Comparison of ENCODE assay signal across 8 cellular contexts in genomic region chr12:6946033-6946919, GRCh38. TPM values are rescaled to one million over a fixed set of nuclear protein-coding genes. Genes with fewer than 3 reads are reported as not detected.
DNase-seq lines count a peak whose midpoint lies in the region; ATAC-seq, FAIRE-seq and TF ChIP-seq lines count a peak whose summit lies in the region.

No MANE protein-coding gene starts in this region.

- H4K20me1 ChIP-seq in K562 (replicated peaks; ENCODE audit: control insufficient read depth, insufficient read depth, low read length), result no peaks in the 10 kb centered on the region

- H3K9ac ChIP-seq in NT2/D1 (ENCODE audit: insufficient read length, low read depth), result peak overlapping the region; percentile 100
- H3K9ac ChIP-seq in K562 (ENCODE audit: insufficient read depth in 1 of 2, low read depth in 2 of 2, low read length in 2 of 2), result peak overlapping the region; percentile 16 to 87; a peak in 3 of 4 replicates

- H3K9me3 ChIP-seq in NT2/D1 (ENCODE audit: insufficient read depth, low read length) (no peaks in the 10 kb centered on the region), K562 (replicated peaks; ENCODE audit: control insufficient read depth, insufficient read depth, low read depth, low read length) (no peaks in the 10 kb centered on the region), left lung (no peaks in the 10 kb centered on the region), stomach (no peaks in the 10 kb centered on the region)

- no peak for TF ChIP-seq CTCF in GM12865 (IDR thresholded peaks at IDR 0.05; ENCODE audit: insufficient read depth, low read depth, low read length, missing control alignments)
- no peak for TF ChIP-seq CTCF in K562 (IDR thresholded peaks at IDR 0.05 in 2 of 3, conservative IDR thresholded peaks at IDR 0.05 in 1 of 3; ENCODE audit: insufficient read depth in 2 of 3, low read depth in 1 of 3, low read length in 3 of 3)
- TF ChIP-seq CTCF in left lung (IDR thresholded peaks at IDR 0.05), result no peak
- TF ChIP-seq CTCF in stomach (IDR thresholded peaks at IDR 0.05), result peak in 2 of 7 experiments; percentile 9 to 45

- in situ Hi-C loops in K562 (cut with MboI), result no loop called here

- H3K9me1 ChIP-seq in K562 (ENCODE audit: control insufficient read depth, insufficient read depth, low read length), result no peaks in the 10 kb centered on the region

- FAIRE-seq in K562 (lab: Jason Lieb, UNC), result peak; percentile 88

- H3K4me3 ChIP-seq in GM12865 (ENCODE audit: low read depth, low read length) (peak overlapping the region; percentile 72), NT2/D1 (ENCODE audit: insufficient read length, low read depth) (peak overlapping the region; percentile 52), K562 (peak overlapping the region; percentile 13; the same call in 1 of the 2 replicates), left lung (peak overlapping the region; percentile 25 to 39), stomach (peak overlapping the region; percentile 33 to 64 (median 42))

- BruUV-seq in K562 (replicated peaks; lab: Mats Ljungman, UMichigan), result no TSS peak

- DNase-seq in GM12865 (ENCODE audit: low read depth) (peak; percentile 93), NT2/D1 (ENCODE audit: low read depth, low spot score) (peak; percentile 95), K562 (ENCODE audit: extremely low read depth in 1 of 4, low spot score in 3 of 4) (peak; percentile 62 to 87 (median 73)), left lung (peak; percentile 92 to 96), stomach (peak; percentile 97), GM19238 (ENCODE audit: insufficient read length, low spot score) (no peak), midbrain (lab: John Stamatoyannopoulos, UW) (no peak)

- ATAC-seq in HG03354 (IDR thresholded peaks at IDR 0.05; ENCODE audit: poor library complexity, severe bottlenecking, unreplicated experiment) (peak; percentile 22), K562 (peak; percentile 65), left lung (peak; percentile 79)

- TF ChIP-seq EP300 in K562 (IDR thresholded peaks at IDR 0.05; ENCODE audit: low read length), result no peak
- no peak for TF ChIP-seq EP300 in stomach (IDR thresholded peaks at IDR 0.05)

- no peaks in the 10 kb centered on the region for H3K27me3 ChIP-seq in NT2/D1 (ENCODE audit: insufficient read depth, insufficient read length)
- H3K27me3 ChIP-seq in K562 (ENCODE audit: control insufficient read depth in 2 of 2, insufficient read depth in 2 of 2, low read length in 2 of 2), result no peaks in the 10 kb centered on the region
- H3K27me3 ChIP-seq in left lung, result no peaks in the 10 kb centered on the region
- no peaks in the 10 kb centered on the region for H3K27me3 ChIP-seq in stomach

- CTCF ChIA-PET in K562 (lab: Yijun Ruan, JAX; ENCODE audit: low intra/inter-chr PET ratio), result interaction anchor here (1.2 kb wide), 1 partner anchor 19 kb away, joined by 4 read pairs; no protein-coding TSS in a partner anchor

- H3K27ac ChIP-seq in K562 (ENCODE audit: extremely low read depth, low read depth, low read length) (peak overlapping the region; percentile 50; the same call in 2 of the 3 replicates), left lung (peak overlapping the region; percentile 76 to 82), stomach (peak overlapping the region; percentile 90 to 99 (median 97))

- POLR2A ChIA-PET in K562 (lab: Yijun Ruan, JAX), result interaction anchor here (0.5 to 6.3 kb wide), 13 partner anchors 13 to 301 kb away, joined by 3 to 98 read pairs (median 4); partner anchors contain the start of gene ATN1

- H3K36me3 ChIP-seq in NT2/D1 (ENCODE audit: insufficient read depth, insufficient read length, low read length) (peaks cover 33% of the 10 kb centered on the region), K562 (ENCODE audit: control insufficient read depth, insufficient read depth, low read length) (peaks cover 10% of the 10 kb centered on the region; the same call in 1 of the 3 replicates), left lung (peaks cover 0 to 11% of the 10 kb centered on the region in 2 donors), stomach (peaks cover 6 to 17% (median 15%) of the 10 kb centered on the region in 4 donors)

- H3K4me2 ChIP-seq in K562 (ENCODE audit: insufficient read depth, low read length), result peak overlapping the region; percentile 94

- H2AFZ ChIP-seq in K562 (ENCODE audit: low read depth, low read length), result peak overlapping the region; percentile 35

- peaks cover 13% of the 10 kb centered on the region for H3K79me2 ChIP-seq in K562 (ENCODE audit: control insufficient read depth, insufficient read depth, low read length)

- intact Hi-C loops in K562 (cut with micrococcal nuclease) (loop anchor here (1.0 kb wide), 1 partner anchor 14 kb away; no protein-coding TSS in a partner anchor), left lung (cut with DNase I) (no loop called here), stomach (cut with DNase I; ENCODE audit: low total_unique reads) (loop anchor here (10.0 kb wide), 1 partner anchor 169 kb away; no protein-coding TSS in a partner anchor)

- TF ChIP-seq RAD21 in K562 (CRISPR knock-in tag; conservative IDR thresholded peaks at IDR 0.05 in 1 of 2, IDR thresholded peaks at IDR 0.05 in 1 of 2), result no peak

- TF ChIP-seq POLR2A in K562 (conservative IDR thresholded peaks at IDR 0.05), result no peak
- peak in 2 of 4 donors; percentile 69 to 70 for TF ChIP-seq POLR2A in stomach (IDR thresholded peaks at IDR 0.05)

- 9% methylated on average over 6 of the region's 32 CpGs for WGBS in K562 (ENCODE audit: insufficient coverage, low coverage, missing lambda C conversion rate)
- WGBS in stomach, 5 donors, result 6 to 21% (median 13%) methylated on average over 30 to 32 of the region's 32 CpGs

- H3K4me1 ChIP-seq in NT2/D1 (ENCODE audit: insufficient read depth, insufficient read length) (peaks cover 25% of the 10 kb centered on the region), K562 (replicated peaks in 1 of 2; ENCODE audit: control insufficient read depth in 2 of 2, insufficient read depth in 2 of 2, low read length in 2 of 2) (peaks cover 13 to 54% of the 10 kb centered on the region in 2 experiments), left lung (peaks cover 12 to 81% of the 10 kb centered on the region in 2 donors), stomach (peaks cover 27 to 82% (median 52%) of the 10 kb centered on the region in 4 donors)

RNA-seq across cellular contexts. Expression of gene C12orf57, which starts 2.5 kb away (rescaled TPM):
- 30.7 and 66.4 TPM in 2 replicates for total RNA-seq in K562 (2011; cell fraction: chromatin; rRNA removed; ENCODE audit: low replicate concordance)
- 89.2 and 92.8 TPM in 2 replicates for total RNA-seq in K562 (2011; cell fraction: nucleolus; rRNA removed)
- 81.8 and 119 TPM in 2 replicates for total RNA-seq in K562 (2011; cell fraction: nucleoplasm; rRNA removed)
- total RNA-seq in K562 (2014; rRNA removed) (131 and 140 TPM in 2 replicates), K562 (2014; rRNA removed; fragmentation: Illumina TruSeq; extraction: Trizol) (22.9 and 26.7 TPM in 2 replicates), K562 (2015; rRNA removed; fragmentation: Illumina TruSeq; extraction: Trizol) (113 and 115 TPM in 2 replicates), K562 (2021) (104 and 113 TPM in 2 replicates), left lung (100 to 1,000 TPM; 159 to 194 TPM), stomach (100 to 1,000 TPM; 155 to 453 (median 306) TPM)
- polyA plus RNA-seq in K562 (2011; rRNA removed) (190 and 317 TPM in 2 replicates), K562 (2014; fragmentation: Illumina TruSeq; extraction: Trizol) (41.5 and 120 TPM in 2 replicates), K562 (2014; fragmentation: Nextera tagmentation; extraction: Ambion mirVana) (100 to 1,000 TPM in 1 of 2 experiments, 10 to 100 TPM in 1; 64.2 to 107 TPM), K562 (2014; rRNA removed) (188 and 191 TPM in 2 replicates), stomach (100 to 1,000 TPM; 418 to 621 (median 443) TPM)
- 504 and 556 TPM in 2 replicates for polyA plus RNA-seq in K562 (2011; cell fraction: cytosol; rRNA removed)
- 180 and 275 TPM in 2 replicates for polyA plus RNA-seq in K562 (2011; cell fraction: nucleus; rRNA removed)
- polyA plus RNA-seq in K562 (2012), result 150 and 417 TPM in 2 replicates
- 37.7 TPM in 2 replicates for polyA minus RNA-seq in K562 (2011; rRNA and poly(A)+ RNA removed)
- 34.5 and 61.2 TPM in 2 replicates for polyA minus RNA-seq in K562 (2011; cell fraction: cytosol; rRNA and poly(A)+ RNA removed)
- polyA minus RNA-seq in K562 (2011; cell fraction: nucleus; rRNA and poly(A)+ RNA removed), result 33.4 and 59.2 TPM in 2 replicates

RNA-seq across cellular contexts. Expression of gene RNU7-1, which starts 2.7 kb away (rescaled TPM):
- not detected in 2 replicates for total RNA-seq in K562 (2011; cell fraction: chromatin; rRNA removed; ENCODE audit: low replicate concordance)
- total RNA-seq in K562 (2011; cell fraction: nucleolus; rRNA removed), result not detected in 2 replicates
- not detected in 2 replicates for total RNA-seq in K562 (2011; cell fraction: nucleoplasm; rRNA removed)
- total RNA-seq in K562 (2014; rRNA removed) (not detected in 2 replicates), K562 (2014; rRNA removed; fragmentation: Illumina TruSeq; extraction: Trizol) (not detected in 2 replicates), K562 (2015; rRNA removed; fragmentation: Illumina TruSeq; extraction: Trizol) (not detected in 2 replicates), K562 (2021) (not detected in 2 replicates), left lung (not detected), stomach (not detected)
- polyA plus RNA-seq in K562 (2011; rRNA removed) (not detected in 2 replicates), K562 (2014; fragmentation: Illumina TruSeq; extraction: Trizol) (not detected in 2 replicates), K562 (2014; fragmentation: Nextera tagmentation; extraction: Ambion mirVana) (not detected), K562 (2014; rRNA removed) (not detected in 2 replicates), stomach (not detected)
- polyA plus RNA-seq in K562 (2011; cell fraction: cytosol; rRNA removed), result not detected in 2 replicates
- not detected in 2 replicates for polyA plus RNA-seq in K562 (2011; cell fraction: nucleus; rRNA removed)
- not detected in 2 replicates for polyA plus RNA-seq in K562 (2012)
- polyA minus RNA-seq in K562 (2011; rRNA and poly(A)+ RNA removed), result not detected in 2 replicates
- not detected in 2 replicates for polyA minus RNA-seq in K562 (2011; cell fraction: cytosol; rRNA and poly(A)+ RNA removed)
- polyA minus RNA-seq in K562 (2011; cell fraction: nucleus; rRNA and poly(A)+ RNA removed), result not detected in 2 replicates

RNA-seq across cellular contexts. Expression of gene PTPN6, which starts 4.9 kb away (rescaled TPM):
- 2.3 and 4.5 TPM in 2 replicates for total RNA-seq in K562 (2011; cell fraction: chromatin; rRNA removed; ENCODE audit: low replicate concordance)
- total RNA-seq in K562 (2011; cell fraction: nucleolus; rRNA removed), result 3.3 and 4.3 TPM in 2 replicates
- 2.6 and 2.8 TPM in 2 replicates for total RNA-seq in K562 (2011; cell fraction: nucleoplasm; rRNA removed)
- total RNA-seq in K562 (2014; rRNA removed), result 5.1 and 7.3 TPM in 2 replicates
- total RNA-seq in K562 (2014; rRNA removed; fragmentation: Illumina TruSeq; extraction: Trizol), result 1.5 and 1.6 TPM in 2 replicates
- 2.7 and 4.4 TPM in 2 replicates for total RNA-seq in K562 (2015; rRNA removed; fragmentation: Illumina TruSeq; extraction: Trizol)
- total RNA-seq in K562 (2021), result 4.1 and 6.4 TPM in 2 replicates
- 3.9 and 7.5 TPM in 2 replicates for polyA plus RNA-seq in K562 (2011; rRNA removed)
- polyA plus RNA-seq in K562 (2011; cell fraction: cytosol; rRNA removed), result 5.1 and 8.7 TPM in 2 replicates
- polyA plus RNA-seq in K562 (2011; cell fraction: nucleus; rRNA removed), result 8.0 and 10.0 TPM in 2 replicates
- 6.6 and 9.3 TPM in 2 replicates for polyA plus RNA-seq in K562 (2012)
- 5.1 and 5.6 TPM in 2 replicates for polyA plus RNA-seq in K562 (2014; fragmentation: Illumina TruSeq; extraction: Trizol)
- polyA plus RNA-seq in K562 (2014; fragmentation: Nextera tagmentation; extraction: Ambion mirVana), result 1 to 10 TPM; 2.0 to 3.0 TPM
- polyA plus RNA-seq in K562 (2014; rRNA removed), result 4.4 and 4.7 TPM in 2 replicates
- 2.0 and 5.6 TPM in 2 replicates for polyA minus RNA-seq in K562 (2011; rRNA and poly(A)+ RNA removed)
- 1.6 and 10.2 TPM in 2 replicates for polyA minus RNA-seq in K562 (2011; cell fraction: cytosol; rRNA and poly(A)+ RNA removed)
- polyA minus RNA-seq in K562 (2011; cell fraction: nucleus; rRNA and poly(A)+ RNA removed), result 2.0 and 5.2 TPM in 2 replicates
- 100 to 1,000 TPM in 1 of 2 donors, 10 to 100 TPM in 1; 74.6 to 145 TPM for total RNA-seq in left lung
- total RNA-seq in stomach, result 10 to 100 TPM; 11.2 to 36.6 (median 28.0) TPM
- polyA plus RNA-seq in stomach, result 10 to 100 TPM; 40.6 to 51.2 (median 41.2) TPM

RNA-seq across cellular contexts. Expression of gene ATN1, which starts 18.5 kb away (rescaled TPM):
- total RNA-seq in K562 (2011; cell fraction: chromatin; rRNA removed; ENCODE audit: low replicate concordance), result 40.4 and 80.7 TPM in 2 replicates
- 33.9 and 34.2 TPM in 2 replicates for total RNA-seq in K562 (2011; cell fraction: nucleolus; rRNA removed)
- total RNA-seq in K562 (2011; cell fraction: nucleoplasm; rRNA removed), result 35.9 and 45.9 TPM in 2 replicates
- total RNA-seq in K562 (2014; rRNA removed) (3.9 and 6.6 TPM in 2 replicates), K562 (2014; rRNA removed; fragmentation: Illumina TruSeq; extraction: Trizol) (1.1 and 1.3 TPM in 2 replicates), K562 (2015; rRNA removed; fragmentation: Illumina TruSeq; extraction: Trizol) (2.6 and 3.4 TPM in 2 replicates), K562 (2021) (40.5 and 49.8 TPM in 2 replicates), left lung (100 to 1,000 TPM in 1 of 2 donors, 10 to 100 TPM in 1; 96.9 to 107 TPM), stomach (100 to 1,000 TPM in 3 of 5 donors, 10 to 100 TPM in 2; 23.3 to 694 (median 291) TPM)
- polyA plus RNA-seq in K562 (2011; rRNA removed) (2.7 and 8.6 TPM in 2 replicates), K562 (2014; fragmentation: Illumina TruSeq; extraction: Trizol) (31.0 and 37.6 TPM in 2 replicates), K562 (2014; fragmentation: Nextera tagmentation; extraction: Ambion mirVana) (under 1 TPM; 0.15 to 0.20 TPM), K562 (2014; rRNA removed) (21.8 and 28.6 TPM in 2 replicates), stomach (10 to 100 TPM; 44.4 to 57.4 (median 48.8) TPM)
- polyA plus RNA-seq in K562 (2011; cell fraction: cytosol; rRNA removed), result 4.1 and 7.5 TPM in 2 replicates
- polyA plus RNA-seq in K562 (2011; cell fraction: nucleus; rRNA removed), result 33.6 and 70.0 TPM in 2 replicates
- polyA plus RNA-seq in K562 (2012), result 32.7 and 40.7 TPM in 2 replicates
- polyA minus RNA-seq in K562 (2011; rRNA and poly(A)+ RNA removed), result 1.1 and 1.6 TPM in 2 replicates
- polyA minus RNA-seq in K562 (2011; cell fraction: cytosol; rRNA and poly(A)+ RNA removed), result 13.8 and 27.9 TPM in 2 replicates
- 7.9 and 9.2 TPM in 2 replicates for polyA minus RNA-seq in K562 (2011; cell fraction: nucleus; rRNA and poly(A)+ RNA removed)

RNA-seq across cellular contexts. Expression of gene PHB2, which starts 24.2 kb away (rescaled TPM):
- total RNA-seq in K562 (2011; cell fraction: chromatin; rRNA removed; ENCODE audit: low replicate concordance), result 114 and 294 TPM in 2 replicates
- 282 and 350 TPM in 2 replicates for total RNA-seq in K562 (2011; cell fraction: nucleolus; rRNA removed)
- total RNA-seq in K562 (2011; cell fraction: nucleoplasm; rRNA removed), result 189 and 209 TPM in 2 replicates
- total RNA-seq in K562 (2014; rRNA removed) (445 and 447 TPM in 2 replicates), K562 (2014; rRNA removed; fragmentation: Illumina TruSeq; extraction: Trizol) (245 and 293 TPM in 2 replicates), K562 (2015; rRNA removed; fragmentation: Illumina TruSeq; extraction: Trizol) (333 and 335 TPM in 2 replicates), K562 (2021) (345 and 377 TPM in 2 replicates), left lung (100 to 1,000 TPM; 113 to 142 TPM), stomach (100 to 1,000 TPM in 4 of 5 donors, 10 to 100 TPM in 1; 49.2 to 441 (median 150) TPM)
- polyA plus RNA-seq in K562 (2011; rRNA removed) (437 and 459 TPM in 2 replicates), K562 (2014; fragmentation: Illumina TruSeq; extraction: Trizol) (428 and 468 TPM in 2 replicates), K562 (2014; fragmentation: Nextera tagmentation; extraction: Ambion mirVana) (100 to 1,000 TPM in 1 of 2 experiments, 10 to 100 TPM in 1; 73.6 to 123 TPM), K562 (2014; rRNA removed) (449 and 464 TPM in 2 replicates), stomach (100 to 1,000 TPM; 150 to 179 (median 154) TPM)
- 556 and 694 TPM in 2 replicates for polyA plus RNA-seq in K562 (2011; cell fraction: cytosol; rRNA removed)
- 446 and 452 TPM in 2 replicates for polyA plus RNA-seq in K562 (2011; cell fraction: nucleus; rRNA removed)
- 284 and 340 TPM in 2 replicates for polyA plus RNA-seq in K562 (2012)
- polyA minus RNA-seq in K562 (2011; rRNA and poly(A)+ RNA removed), result 158 and 180 TPM in 2 replicates
- polyA minus RNA-seq in K562 (2011; cell fraction: cytosol; rRNA and poly(A)+ RNA removed), result 115 and 128 TPM in 2 replicates
- 169 and 221 TPM in 2 replicates for polyA minus RNA-seq in K562 (2011; cell fraction: nucleus; rRNA and poly(A)+ RNA removed)

Comparison
In these comparisons a context has a peak if more than half of its experiments do, and no peak if none do; other contexts are left out.
1. DNase-seq: peak in GM12865 (single experiment), NT2/D1 (single experiment), K562 (4 of 4), left lung (2 of 2) and stomach (single experiment); none in GM19238 (single experiment) and midbrain (single experiment).
2. H3K4me3 ChIP-seq: peak in every context shown above with its lines; median percentile 72 in GM12865; 52 in NT2/D1; 42 in stomach; 32 in left lung; 13 in K562.
3. ATAC-seq: peak in every context shown above with its lines; median percentile 79 in left lung; 65 in K562; 22 in HG03354.
4. intact Hi-C loops: an anchor here in K562 (1.0 kb wide) and stomach (10.0 kb wide); none called in left lung.
5. Peak in every context shown above with its lines, with median percentiles within 50 percentile points of each other: H3K27ac ChIP-seq.